In genomic region chr4:185567828-185568442, GRCh38 we compare ENCODE assay signal across 9 cellular contexts. TPM values are rescaled to one million over a fixed set of nuclear protein-coding genes. Genes with fewer than 3 reads are reported as not detected.
DNase-seq lines count a peak whose midpoint lies in the region; ATAC-seq and TF ChIP-seq lines count a peak whose summit lies in the region.
"Had no signal": no experiment of that assay in that cellular context is flagged by ENCODE, and none has a peak within 500 bp of the region (broad histone marks: within the 10 kb centered on the region; RNA-seq: fewer than 3 reads in every experiment).

No MANE protein-coding gene starts in this region.

- H3K27me3 ChIP-seq in body of pancreas (no peaks in the 10 kb centered on the region), prostate gland (replicated peaks; ENCODE audit: insufficient read depth) (no peaks in the 10 kb centered on the region)
- H3K27me3 ChIP-seq: BLaER1 treated with 17β-estradiol and CSF1 and Interleukin-3, amounts not matched to agents 10 nM and 100 nM had no signal

- H3K27me3 Mint-ChIP-seq in endothelial cell (ENCODE audit: unreplicated experiment), result peaks cover 3% of the 10 kb centered on the region

- H3K27ac ChIP-seq in body of pancreas, result peak overlapping the region; percentile 54 to 87 (median 77)
- H3K27ac ChIP-seq in prostate gland, result peak overlapping the region; percentile 67 to 71
- H3K27ac ChIP-seq: BLaER1 treated with 17β-estradiol and CSF1 and Interleukin-3, amounts not matched to agents 10 nM and 100 nM had no signal

- no peak for TF ChIP-seq CTCF in AG10803 (conservative IDR thresholded peaks at IDR 0.05; ENCODE audit: low read length)
- no peak for TF ChIP-seq CTCF in body of pancreas (IDR thresholded peaks at IDR 0.05)
- no peak for TF ChIP-seq CTCF in prostate gland (IDR thresholded peaks at IDR 0.05)
- no peak for TF ChIP-seq CTCF in endothelial cell (IDR thresholded peaks at IDR 0.05; ENCODE audit: unreplicated experiment)

- no peak overlapping the region for H3K4me3 Mint-ChIP-seq in endothelial cell (ENCODE audit: unreplicated experiment)

- peaks cover 3% of the 10 kb centered on the region for H3K36me3 Mint-ChIP-seq in endothelial cell (ENCODE audit: low read depth, unreplicated experiment)

- no peak overlapping the region for H3K4me3 ChIP-seq in AG10803 (ENCODE audit: low read length)
- H3K4me3 ChIP-seq in body of pancreas, result no peak overlapping the region
- H3K4me3 ChIP-seq in prostate gland, result no peak overlapping the region
- H3K4me3 ChIP-seq: BLaER1 treated with 17β-estradiol and CSF1 and Interleukin-3, amounts not matched to agents 10 nM and 100 nM had no signal

- H3K4me1 ChIP-seq in body of pancreas, result peaks cover 28% of the 10 kb centered on the region
- peaks cover 9% of the 10 kb centered on the region for H3K4me1 ChIP-seq in prostate gland (replicated peaks)

- DNase-seq in AG10803 (ENCODE audit: low read depth), result peak; percentile 58
- peak; percentile 58 to 74 (median 66) for DNase-seq in body of pancreas
- DNase-seq in inferior parietal cortex (ENCODE audit: extremely low spot score), result peak; percentile 53
- peak; percentile 42 for DNase-seq in prostate gland (ENCODE audit: low spot score)
- no peak for DNase-seq in dedifferentiated amniotic fluid mesenchymal stem cell (ENCODE audit: extremely low spot score)
- DNase-seq in COR-L47 (lab: John Stamatoyannopoulos, UW), result no peak
- DNase-seq in endothelial cell (ENCODE audit: low spot score), result no peak

- no peak for TF ChIP-seq POLR2A in body of pancreas (IDR thresholded peaks at IDR 0.05)
- TF ChIP-seq POLR2A in prostate gland (IDR thresholded peaks at IDR 0.05), result no peak

- H3K36me3 ChIP-seq in body of pancreas (replicated peaks in 1 of 2; ENCODE audit: insufficient read depth in 1 of 2, low read depth in 2 of 2) (no peaks in the 10 kb centered on the region), prostate gland (no peaks in the 10 kb centered on the region)
- H3K36me3 ChIP-seq: BLaER1 treated with 17β-estradiol and CSF1 and Interleukin-3, amounts not matched to agents 10 nM and 100 nM had no signal

- 57 to 60% methylated on average over 8 of the region's 8 CpGs for WGBS in body of pancreas, 2 donors
- 40% methylated on average over 8 of the region's 8 CpGs for WGBS in prostate gland

- intact Hi-C loops in body of pancreas (cut with DNase I) (no loop called here), prostate gland (cut with DNase I) (loop anchor here (5.0 kb wide), 1 partner anchor 36 kb away; no protein-coding TSS in a partner anchor)

- H3K4me1 Mint-ChIP-seq in endothelial cell (ENCODE audit: unreplicated experiment), result no peaks in the 10 kb centered on the region

- H3K9me3 ChIP-seq in body of pancreas (no peaks in the 10 kb centered on the region), prostate gland (no peaks in the 10 kb centered on the region)

- H3K9me3 Mint-ChIP-seq in endothelial cell (ENCODE audit: unreplicated experiment), result no peaks in the 10 kb centered on the region

- no peak overlapping the region for H3K27ac Mint-ChIP-seq in endothelial cell (ENCODE audit: unreplicated experiment)

- peak; percentile 78 for ATAC-seq in body of pancreas
- no peak for ATAC-seq in GM19328 (IDR thresholded peaks at IDR 0.05; ENCODE audit: unreplicated experiment)

RNA-seq across cellular contexts. Expression of gene PDLIM3, which starts 32.6 kb away (rescaled TPM):
- 10 to 100 TPM; 22.1 to 40.2 TPM for total RNA-seq in body of pancreas
- total RNA-seq in prostate gland, result 100 to 1,000 TPM in 1 of 2 donors, 10 to 100 TPM in 1; 78.7 to 139 TPM
- 0.67 TPM for total RNA-seq in endothelial cell (ENCODE audit: unreplicated experiment)

Comparison
In these comparisons a context has a peak if more than half of its experiments do, and no peak if none do; other contexts are left out.
1. DNase-seq: peak in AG10803 (single experiment), body of pancreas (4 of 4), inferior parietal cortex (single experiment) and prostate gland (single experiment); none in dedifferentiated amniotic fluid mesenchymal stem cell (single experiment), COR-L47 (single experiment) and endothelial cell (single experiment).
2. RNA of gene PDLIM3, which starts 32.6 kb away (total RNA-seq): 78.7 to 139 TPM in prostate gland and 22.1 to 40.2 TPM in body of pancreas; 0.67 TPM in endothelial cell (single experiment); every median in the first group is over 10 times any median in the second.